ENCODE assay signal across 12 cellular contexts in the genomic region with DNA sequence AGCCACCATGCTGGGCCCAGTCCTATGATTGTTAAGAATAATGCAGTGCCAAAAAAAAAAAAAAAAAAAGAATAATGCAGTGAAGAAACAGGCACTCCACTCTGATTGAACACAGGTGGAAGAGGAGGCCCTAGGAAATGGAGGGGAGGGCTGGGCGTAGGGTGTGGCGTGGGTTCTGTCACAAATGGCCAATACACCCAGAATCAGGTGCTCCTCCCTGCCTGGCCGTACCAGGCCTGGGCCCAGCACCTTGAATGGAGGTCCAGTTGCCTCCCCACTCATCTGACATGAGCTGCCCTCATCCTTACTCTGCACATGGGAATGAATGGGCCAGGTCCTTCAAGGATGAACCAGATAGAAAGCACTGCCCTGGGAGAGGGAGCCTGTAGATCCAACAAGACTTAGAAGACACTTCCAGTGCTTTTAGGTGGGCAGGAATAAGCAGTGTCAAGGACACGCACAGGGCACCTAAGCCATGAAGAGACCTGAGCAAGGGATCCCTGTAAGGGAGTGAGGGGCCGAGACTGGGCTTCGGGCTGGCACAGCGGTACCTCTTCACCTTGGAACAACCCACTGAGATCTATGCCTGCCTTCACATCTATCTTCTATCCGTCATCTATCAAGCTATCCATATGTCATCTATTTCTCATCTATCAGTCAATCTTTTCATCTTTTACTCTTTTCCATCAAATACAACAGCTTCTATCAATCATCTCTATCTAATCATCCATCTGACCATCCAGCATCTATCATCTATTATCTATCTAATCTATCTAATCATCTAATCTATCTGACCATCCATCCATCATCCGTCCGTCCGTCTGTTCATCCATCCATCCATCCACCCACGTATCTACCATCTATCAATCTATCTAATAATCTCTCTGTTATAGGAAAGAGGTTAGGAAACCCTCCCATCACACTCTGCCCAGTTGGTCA. TPM values are rescaled to one million over a fixed set of nuclear protein-coding genes. Genes with fewer than 3 reads are reported as not detected.
A peak's percentile ranks its signal among the peaks of the same experiment; 100 is the strongest.
DNase-seq lines count a peak whose midpoint lies in the region; ATAC-seq and TF ChIP-seq lines count a peak whose summit lies in the region.
"Had no signal": no experiment of that assay in that cellular context is flagged by ENCODE, and none has a peak within 500 bp of the region (broad histone marks: within the 10 kb centered on the region; RNA-seq: fewer than 3 reads in every experiment).

No MANE protein-coding gene starts in this region.

- no peak for TF ChIP-seq CTCF in upper lobe of right lung (IDR thresholded peaks at IDR 0.05)

- no peaks in the 10 kb centered on the region for H3K36me3 Mint-ChIP-seq in activated naive CD4-positive, alpha-beta T cell treated with anti-CD3 and anti-CD28 coated beads, Interleukin-2, amount 50 U/mL, for 72 hours
- peaks cover 5% of the 10 kb centered on the region for H3K36me3 Mint-ChIP-seq in activated naive CD8-positive, alpha-beta T cell treated with anti-CD3 and anti-CD28 coated beads, Interleukin-2, amount 50 U/mL, for 24 hours (ENCODE audit: low read depth)

- peak in 1 of 2 donors; percentile 44 for DNase-seq in activated naive CD4-positive, alpha-beta T cell treated with anti-CD3 and anti-CD28 coated beads, Interleukin-2, amount 50 U/mL, for 72 hours (ENCODE audit: low spot score in 2 of 2)
- no peak for DNase-seq in activated naive CD4-positive, alpha-beta T cell (lab: John Stamatoyannopoulos, UW)
- no peak for DNase-seq in activated naive CD8-positive, alpha-beta T cell treated with anti-CD3 and anti-CD28 coated beads, Interleukin-2, amount 50 U/mL, for 24 hours
- peak; percentile 72 for DNase-seq in mesenteric fat pad (ENCODE audit: low spot score)
- DNase-seq in upper lobe of right lung = peak; percentile 39
- DNase-seq in NCI-H1694 (lab: John Stamatoyannopoulos, UW) = no peak
- DNase-seq: DMS79, NCI-H69 had no signal

- H3K4me1 Mint-ChIP-seq in activated naive CD8-positive, alpha-beta T cell treated with anti-CD3 and anti-CD28 coated beads, Interleukin-2, amount 50 U/mL, for 24 hours = peaks cover 24% of the 10 kb centered on the region

- intact Hi-C loops in upper lobe of right lung (cut with DNase I) = no loop called here

- H3K9me3 ChIP-seq in upper lobe of right lung = no peaks in the 10 kb centered on the region
- H3K9me3 ChIP-seq: thyroid gland had no signal

- no peaks in the 10 kb centered on the region for H3K9me3 Mint-ChIP-seq in activated naive CD4-positive, alpha-beta T cell treated with anti-CD3 and anti-CD28 coated beads, Interleukin-2, amount 50 U/mL, for 72 hours
- H3K9me3 Mint-ChIP-seq in activated naive CD8-positive, alpha-beta T cell treated with anti-CD3 and anti-CD28 coated beads, Interleukin-2, amount 50 U/mL, for 24 hours = no peaks in the 10 kb centered on the region
- H3K9me3 Mint-ChIP-seq: activated naive CD4-positive, alpha-beta T cell treated with anti-CD3 and anti-CD28 coated beads, Interleukin-2, amount 50 U/mL, for 24 hours had no signal

- H3K27ac Mint-ChIP-seq in activated naive CD4-positive, alpha-beta T cell treated with anti-CD3 and anti-CD28 coated beads, Interleukin-2, amount 50 U/mL, for 72 hours = peak overlapping the region; percentile 55 to 77
- peak overlapping the region; percentile 0 for H3K27ac Mint-ChIP-seq in activated naive CD8-positive, alpha-beta T cell treated with anti-CD3 and anti-CD28 coated beads, Interleukin-2, amount 50 U/mL, for 24 hours
- H3K27ac Mint-ChIP-seq: activated naive CD4-positive, alpha-beta T cell treated with anti-CD3 and anti-CD28 coated beads, Interleukin-2, amount 50 U/mL, for 24 hours had no signal

- H3K36me3 ChIP-seq in upper lobe of right lung = peaks cover 5% of the 10 kb centered on the region

- no peaks in the 10 kb centered on the region for H3K27me3 Mint-ChIP-seq in activated naive CD8-positive, alpha-beta T cell treated with anti-CD3 and anti-CD28 coated beads, Interleukin-2, amount 50 U/mL, for 24 hours
- H3K27me3 Mint-ChIP-seq: activated naive CD4-positive, alpha-beta T cell treated with anti-CD3 and anti-CD28 coated beads, Interleukin-2, amount 50 U/mL, for 24 hours had no signal

- H3K4me1 ChIP-seq in upper lobe of right lung = peaks cover 25% of the 10 kb centered on the region

- H3K4me3 ChIP-seq in upper lobe of right lung = no peak overlapping the region
- H3K4me3 ChIP-seq: thyroid gland had no signal

- ATAC-seq in activated naive CD4-positive, alpha-beta T cell treated with anti-CD3 and anti-CD28 coated beads, Interleukin-2, amount 50 U/mL, for 72 hours = no peak
- ATAC-seq in activated naive CD8-positive, alpha-beta T cell treated with anti-CD3 and anti-CD28 coated beads, Interleukin-2, amount 50 U/mL, for 24 hours = no peak
- ATAC-seq in upper lobe of right lung (no peak), GM19328 (IDR thresholded peaks at IDR 0.05; ENCODE audit: unreplicated experiment) (no peak), HG03469 (IDR thresholded peaks at IDR 0.05; ENCODE audit: unreplicated experiment) (no peak)

- no peak overlapping the region for H3K4me3 Mint-ChIP-seq in activated naive CD8-positive, alpha-beta T cell treated with anti-CD3 and anti-CD28 coated beads, Interleukin-2, amount 50 U/mL, for 24 hours
- H3K4me3 Mint-ChIP-seq: activated naive CD4-positive, alpha-beta T cell treated with anti-CD3 and anti-CD28 coated beads, Interleukin-2, amount 50 U/mL, for 24 hours had no signal

- H3K27me3 ChIP-seq in upper lobe of right lung = no peaks in the 10 kb centered on the region
- H3K27me3 ChIP-seq: thyroid gland had no signal

- no peak overlapping the region for H3K27ac ChIP-seq in upper lobe of right lung

RNA-seq across cellular contexts. Expression of a gene that starts 15.9 kb away (rescaled TPM):
- 10 to 100 TPM; 81.0 to 84.8 TPM for total RNA-seq in activated naive CD4-positive, alpha-beta T cell treated with anti-CD3 and anti-CD28 coated beads, Interleukin-2, amount 50 U/mL, for 72 hours
- total RNA-seq in mesenteric fat pad (58.8 TPM), upper lobe of right lung (53.2 TPM)

RNA-seq across cellular contexts. Expression of a gene that starts 22.2 kb away (rescaled TPM):
- 10 to 100 TPM; 58.1 to 82.6 TPM for total RNA-seq in activated naive CD4-positive, alpha-beta T cell treated with anti-CD3 and anti-CD28 coated beads, Interleukin-2, amount 50 U/mL, for 72 hours
- total RNA-seq in mesenteric fat pad (38.9 TPM), upper lobe of right lung (31.8 TPM)

RNA-seq across cellular contexts. Expression of a gene that starts 59.7 kb away (rescaled TPM):
- 10 to 100 TPM; 70.7 to 81.9 TPM for total RNA-seq in activated naive CD4-positive, alpha-beta T cell treated with anti-CD3 and anti-CD28 coated beads, Interleukin-2, amount 50 U/mL, for 72 hours
- 2.0 TPM for total RNA-seq in mesenteric fat pad
- total RNA-seq in upper lobe of right lung = 4.8 TPM

Comparison
In these comparisons a context has a peak if more than half of its experiments do, and no peak if none do; other contexts are left out.
1. DNase-seq: peak in mesenteric fat pad (single experiment) and upper lobe of right lung (single experiment); none in activated naive CD4-positive, alpha-beta T cell (0 of 4), activated naive CD8-positive, alpha-beta T cell treated with anti-CD3 and anti-CD28 coated beads, Interleukin-2, amount 50 U/mL, for 24 hours (single experiment) and NCI-H1694 (single experiment).
2. RNA of a gene that starts 59.7 kb away (total RNA-seq): 70.7 to 81.9 TPM in activated naive CD4-positive, alpha-beta T cell treated with anti-CD3 and anti-CD28 coated beads, Interleukin-2, amount 50 U/mL, for 72 hours; 4.8 TPM in upper lobe of right lung (single experiment) and 2.0 TPM in mesenteric fat pad (single experiment); every median in the first group is over 10 times any median in the second.